33 cellular contexts compared by ENCODE assay signal in genomic region chr4:1023895-1024740, GRCh38. TPM values are rescaled to one million over a fixed set of nuclear protein-coding genes. Genes with fewer than 3 reads are reported as not detected.
"Had no signal": no experiment of that assay in that cellular context is flagged by ENCODE, and none has a peak within 500 bp of the region (broad histone marks: within the 10 kb centered on the region; RNA-seq: fewer than 3 reads in every experiment).

No MANE protein-coding gene starts in this region.

- H3K36me3 ChIP-seq: breast epithelium, cardiac muscle cell had no signal

- H3K27ac Mint-ChIP-seq: activated CD4-positive, alpha-beta memory T cell treated with anti-CD3 and anti-CD28 coated beads for 36 hours; activated CD4-positive, alpha-beta T cell treated with anti-CD3 and anti-CD28 coated beads for 36 hours; activated CD4-positive, alpha-beta T cell treated with anti-CD3 and anti-CD28 coated beads, Interleukin-2, amount 10 ng/mL, durations not matched to agents 24 days and 14 days; activated CD8-positive, alpha-beta memory T cell treated with anti-CD3 and anti-CD28 coated beads, Interleukin-2, amount 10 ng/mL, durations not matched to agents 7 days and 5 days; activated CD8-positive, alpha-beta T cell treated with anti-CD3 and anti-CD28 coated beads, Interleukin-2, amount 10 ng/mL, durations not matched to agents 7 days and 5 days; activated naive CD4-positive, alpha-beta T cell treated with anti-CD3 and anti-CD28 coated beads for 36 hours; activated naive CD4-positive, alpha-beta T cell treated with anti-CD3 and anti-CD28 coated beads, Interleukin-2, amount 50 U/mL, for 72 hours; activated naive CD8-positive, alpha-beta T cell treated with anti-CD3 and anti-CD28 coated beads, Interleukin-2, amount 10 ng/mL, durations not matched to agents 7 days and 5 days; activated T-helper 1 cell treated with anti-CD3 and anti-CD28 coated beads, Interleukin-12 subunit alpha, Interleukin-12 subunit beta, Interleukin-2, Interleukin-4 antibody, amounts not matched to agents 30 ng/mL and 10 ng/mL and 1 ng/mL, durations not matched to agents 14 hours and 24 hours and 36 hours; activated T-helper 2 cell treated with anti-CD3 and anti-CD28 coated beads, Interferon-gamma antibody, Interleukin-2, Interleukin-4, amounts not matched to agents 10 μg/mL and 5 μg/mL and 100 μg/mL, durations not matched to agents 14 hours and 24 hours and 36 hours; dendritic cell treated with granulocyte-macrophage colony-stimulating factor and Interleukin-4, amounts not matched to agents 40 ng/mL and 50 ng/mL, for 4 days; endodermal cell had no signal

- H3K36me3 Mint-ChIP-seq: activated CD8-positive, alpha-beta memory T cell treated with anti-CD3 and anti-CD28 coated beads, Interleukin-2, amount 10 ng/mL, durations not matched to agents 7 days and 5 days had no signal

- H3K4me1 ChIP-seq: ascending aorta, breast epithelium had no signal

- DNase-seq: activated CD4-positive, alpha-beta memory T cell treated with anti-CD3 and anti-CD28 coated beads for 36 hours; activated CD4-positive, alpha-beta T cell treated with anti-CD3 and anti-CD28 coated beads for 36 hours; activated CD4-positive, alpha-beta T cell treated with anti-CD3 and anti-CD28 coated beads, Interleukin-2, amount 10 ng/mL, durations not matched to agents 24 days and 14 days; activated CD4-positive, CD25-positive, alpha-beta regulatory T cell; activated CD4-positive, CD25-positive, alpha-beta regulatory T cell treated with anti-CD3 and anti-CD28 coated beads, Interleukin-2, amount 50 U/mL, for 72 hours; activated CD8-positive, alpha-beta memory T cell treated with anti-CD3 and anti-CD28 coated beads, Interleukin-2, amount 10 ng/mL, durations not matched to agents 7 days and 5 days; activated CD8-positive, alpha-beta memory T cell treated with anti-CD3 and anti-CD28 coated beads, Interleukin-2, amount 50 U/mL, for 4 hours; activated CD8-positive, alpha-beta T cell treated with anti-CD3 and anti-CD28 coated beads, Interleukin-2, amount 10 ng/mL, durations not matched to agents 7 days and 5 days; activated effector memory CD4-positive, alpha-beta T cell treated with anti-CD3 and anti-CD28 coated beads, Interleukin-2, amount 50 U/mL, for 16 hours; activated naive CD4-positive, alpha-beta T cell treated with anti-CD3 and anti-CD28 coated beads for 36 hours; activated naive CD8-positive, alpha-beta T cell treated with anti-CD3 and anti-CD28 coated beads, Interleukin-2, amount 10 ng/mL, durations not matched to agents 7 days and 5 days; activated T-cell treated with anti-CD3 and anti-CD28 coated beads, Interleukin-2, amount 50 U/mL, for 1 hour; activated T-cell treated with anti-CD3 and anti-CD28 coated beads, Interleukin-2, amount 50 U/mL, for 48 hours; central memory CD4-positive, alpha-beta T cell; dorsolateral prefrontal cortex; effector memory CD4-positive, alpha-beta T cell; endodermal cell; foreskin fibroblast; glutamatergic neuron; heart left ventricle; T-helper 2 cell had no signal

- H3K27ac ChIP-seq: ascending aorta, breast epithelium, cardiac muscle cell, coronary artery, dorsolateral prefrontal cortex, heart left ventricle had no signal

- H3K4me3 ChIP-seq: ascending aorta, breast epithelium, cardiac muscle cell, coronary artery, dorsolateral prefrontal cortex, heart left ventricle had no signal

- H3K27me3 ChIP-seq: ascending aorta, breast epithelium, cardiac muscle cell had no signal

- ATAC-seq: activated CD4-positive, alpha-beta T cell treated with anti-CD3 and anti-CD28 coated beads for 36 hours; activated CD8-positive, alpha-beta memory T cell treated with anti-CD3 and anti-CD28 coated beads, Interleukin-2, amount 10 ng/mL, durations not matched to agents 7 days and 5 days; activated CD8-positive, alpha-beta T cell treated with anti-CD3 and anti-CD28 coated beads, Interleukin-2, amount 10 ng/mL, durations not matched to agents 7 days and 5 days; activated naive CD4-positive, alpha-beta T cell treated with anti-CD3 and anti-CD28 coated beads, Interleukin-2, amount 50 U/mL, for 72 hours; esophagus mucosa; heart left ventricle had no signal

- H3K9me3 Mint-ChIP-seq: activated CD4-positive, alpha-beta memory T cell treated with anti-CD3 and anti-CD28 coated beads for 36 hours; activated CD4-positive, alpha-beta T cell treated with anti-CD3 and anti-CD28 coated beads, Interleukin-2, amount 10 ng/mL, durations not matched to agents 24 days and 14 days; activated naive CD4-positive, alpha-beta T cell treated with anti-CD3 and anti-CD28 coated beads for 36 hours; activated naive CD4-positive, alpha-beta T cell treated with anti-CD3 and anti-CD28 coated beads, Interleukin-2, amount 50 U/mL, for 72 hours; activated naive CD8-positive, alpha-beta T cell treated with anti-CD3 and anti-CD28 coated beads, Interleukin-2, amount 10 ng/mL, durations not matched to agents 7 days and 5 days; activated T-helper 1 cell treated with anti-CD3 and anti-CD28 coated beads, Interleukin-12 subunit alpha, Interleukin-12 subunit beta, Interleukin-2, Interleukin-4 antibody, amounts not matched to agents 30 ng/mL and 10 ng/mL and 1 ng/mL, durations not matched to agents 14 hours and 24 hours and 36 hours; activated T-helper 2 cell treated with anti-CD3 and anti-CD28 coated beads, Interferon-gamma antibody, Interleukin-2, Interleukin-4, amounts not matched to agents 10 μg/mL and 5 μg/mL and 100 μg/mL, durations not matched to agents 14 hours and 24 hours and 36 hours; brain; dendritic cell treated with granulocyte-macrophage colony-stimulating factor and Interleukin-4, amounts not matched to agents 40 ng/mL and 50 ng/mL, for 4 days; endodermal cell had no signal

- H3K27me3 Mint-ChIP-seq: activated CD4-positive, alpha-beta memory T cell treated with anti-CD3 and anti-CD28 coated beads for 36 hours; activated CD4-positive, alpha-beta T cell treated with anti-CD3 and anti-CD28 coated beads for 36 hours; activated CD4-positive, alpha-beta T cell treated with anti-CD3 and anti-CD28 coated beads, Interleukin-2, amount 10 ng/mL, durations not matched to agents 24 days and 14 days; activated CD8-positive, alpha-beta memory T cell treated with anti-CD3 and anti-CD28 coated beads, Interleukin-2, amount 10 ng/mL, durations not matched to agents 7 days and 5 days; activated naive CD8-positive, alpha-beta T cell treated with anti-CD3 and anti-CD28 coated beads, Interleukin-2, amount 10 ng/mL, durations not matched to agents 7 days and 5 days; brain had no signal

- H3K9me3 ChIP-seq: ascending aorta, breast epithelium, heart left ventricle had no signal

- FAIRE-seq: frontal cortex had no signal

- H3K4me3 Mint-ChIP-seq: activated CD4-positive, alpha-beta memory T cell treated with anti-CD3 and anti-CD28 coated beads for 36 hours; activated CD4-positive, alpha-beta T cell treated with anti-CD3 and anti-CD28 coated beads for 36 hours; activated CD4-positive, alpha-beta T cell treated with anti-CD3 and anti-CD28 coated beads, Interleukin-2, amount 10 ng/mL, durations not matched to agents 24 days and 14 days; activated CD8-positive, alpha-beta memory T cell treated with anti-CD3 and anti-CD28 coated beads, Interleukin-2, amount 10 ng/mL, durations not matched to agents 7 days and 5 days; activated CD8-positive, alpha-beta T cell treated with anti-CD3 and anti-CD28 coated beads, Interleukin-2, amount 10 ng/mL, durations not matched to agents 7 days and 5 days; activated naive CD4-positive, alpha-beta T cell treated with anti-CD3 and anti-CD28 coated beads for 36 hours; activated naive CD8-positive, alpha-beta T cell treated with anti-CD3 and anti-CD28 coated beads, Interleukin-2, amount 10 ng/mL, durations not matched to agents 7 days and 5 days; activated T-helper 1 cell treated with anti-CD3 and anti-CD28 coated beads, Interleukin-12 subunit alpha, Interleukin-12 subunit beta, Interleukin-2, Interleukin-4 antibody, amounts not matched to agents 30 ng/mL and 10 ng/mL and 1 ng/mL, durations not matched to agents 14 hours and 24 hours and 36 hours; brain; dendritic cell treated with granulocyte-macrophage colony-stimulating factor and Interleukin-4, amounts not matched to agents 40 ng/mL and 50 ng/mL, for 4 days; endodermal cell had no signal

RNA-seq across cellular contexts. Expression of gene SLC26A1, which starts 30.9 kb away (rescaled TPM):
- total RNA-seq: activated CD4-positive, alpha-beta memory T cell treated with anti-CD3 and anti-CD28 coated beads for 36 hours; activated CD4-positive, alpha-beta T cell treated with anti-CD3 and anti-CD28 coated beads, Interleukin-2, amount 10 ng/mL, durations not matched to agents 24 days and 14 days; activated CD8-positive, alpha-beta memory T cell treated with anti-CD3 and anti-CD28 coated beads for 36 hours; activated CD8-positive, alpha-beta memory T cell treated with anti-CD3 and anti-CD28 coated beads, Interleukin-2, amount 10 ng/mL, durations not matched to agents 7 days and 5 days; activated naive CD4-positive, alpha-beta T cell treated with anti-CD3 and anti-CD28 coated beads for 36 hours; activated naive CD4-positive, alpha-beta T cell treated with anti-CD3 and anti-CD28 coated beads, Interleukin-2, amount 50 U/mL, for 72 hours; ascending aorta; esophagus mucosa had no signal
